8 cellular contexts compared by ENCODE assay signal in genomic region chr7:26398436-26399308, GRCh38.
DNase-seq lines count a peak whose midpoint lies in the region; ATAC-seq and TF ChIP-seq lines count a peak whose summit lies in the region.

No MANE protein-coding gene starts in this region.

- peak overlapping the region; percentile 56 to 60 for H3K9ac ChIP-seq in stomach smooth muscle (ENCODE audit: low read length in 2 of 2)

- POLR2A ChIA-PET in CD4-positive, alpha-beta T cell (lab: Charles Lee): interaction anchor here (0.6 kb wide), 1 partner anchor 1701 kb away, joined by 3 read pairs; no protein-coding TSS in a partner anchor
- POLR2A ChIA-PET in activated CD4-positive, alpha-beta memory T cell treated with anti-CD3 and anti-CD28 coated beads for 36 hours (lab: Charles Lee): no interaction called here

- H3K27ac Mint-ChIP-seq in CD4-positive, alpha-beta T cell: no peak overlapping the region
- peak overlapping the region; percentile 64 for H3K27ac Mint-ChIP-seq in activated CD4-positive, alpha-beta memory T cell treated with anti-CD3 and anti-CD28 coated beads for 36 hours

- H3K4me1 ChIP-seq in esophagus (ENCODE audit: control insufficient read depth in 2 of 2, insufficient read depth in 2 of 2, low read length in 1 of 2): peaks cover 0 to 7% of the 10 kb centered on the region in 2 donors
- peaks cover 13% of the 10 kb centered on the region for H3K4me1 ChIP-seq in stomach smooth muscle (ENCODE audit: control insufficient read depth, insufficient read depth, low read length)

- peak overlapping the region; percentile 87 for H3K4me3 Mint-ChIP-seq in CD4-positive, alpha-beta T cell
- H3K4me3 Mint-ChIP-seq in activated CD4-positive, alpha-beta memory T cell treated with anti-CD3 and anti-CD28 coated beads for 36 hours: peak overlapping the region; percentile 86

- H3K27ac ChIP-seq in CD4-positive, alpha-beta T cell (ENCODE audit: low read depth, low read length): no peak overlapping the region
- H3K27ac ChIP-seq in esophagus (ENCODE audit: low read depth in 2 of 2, low read length in 1 of 2) (peak overlapping the region; percentile 73 to 74), stomach smooth muscle (ENCODE audit: low read length) (no peak overlapping the region)

- TF ChIP-seq CTCF in CD4-positive, alpha-beta T cell (IDR thresholded peaks at IDR 0.05): no peak

- H3K9me3 ChIP-seq in CD4-positive, alpha-beta T cell (ENCODE audit: control insufficient read depth, low read length): no peaks in the 10 kb centered on the region
- H3K9me3 ChIP-seq in esophagus (ENCODE audit: control insufficient read depth in 2 of 2, insufficient read depth in 1 of 2, low read depth in 1 of 2, low read length in 1 of 2): no peaks in the 10 kb centered on the region
- no peaks in the 10 kb centered on the region for H3K9me3 ChIP-seq in stomach smooth muscle (ENCODE audit: control insufficient read depth in 2 of 2, low read length in 2 of 2)

- peaks cover 30% of the 10 kb centered on the region for H3K27me3 ChIP-seq in CD4-positive, alpha-beta T cell (ENCODE audit: control insufficient read depth, insufficient read depth, low read length)
- H3K27me3 ChIP-seq in esophagus (ENCODE audit: control insufficient read depth in 1 of 2, insufficient read depth in 2 of 2, low read length in 2 of 2) (peaks cover 0 to 2% of the 10 kb centered on the region in 2 donors), stomach smooth muscle (ENCODE audit: control insufficient read depth in 1 of 2, insufficient read depth in 2 of 2, low read length in 2 of 2) (peaks cover 0 to 3% of the 10 kb centered on the region in 2 donors)

- CTCF ChIA-PET in CD4-positive, alpha-beta T cell (lab: Charles Lee): no interaction called here
- CTCF ChIA-PET in activated CD4-positive, alpha-beta memory T cell treated with anti-CD3 and anti-CD28 coated beads for 36 hours (lab: Charles Lee): interaction anchor here (0.6 to 3.3 kb wide), 6 partner anchors 10 to 506 kb away, joined by 3 to 13 read pairs (median 3); no protein-coding TSS in a partner anchor

- intact Hi-C loops in CD4-positive, alpha-beta T cell (cut with DNase I, micrococcal nuclease): no loop called here
- intact Hi-C loops in activated CD4-positive, alpha-beta memory T cell treated with anti-CD3 and anti-CD28 coated beads for 36 hours (cut with micrococcal nuclease): loop anchor here (1.0 kb wide), 3 partner anchors 17 to 466 kb away; partner anchors contain the start of gene SKAP2

- no peak for ATAC-seq in CD4-positive, alpha-beta T cell (ENCODE audit: poor library complexity)
- peak; percentile 85 for ATAC-seq in GM19025 (IDR thresholded peaks at IDR 0.05; ENCODE audit: low read depth, unreplicated experiment)
- ATAC-seq in HG03108 (IDR thresholded peaks at IDR 0.05; ENCODE audit: unreplicated experiment): peak; percentile 87

- peaks cover 11% of the 10 kb centered on the region for H3K4me1 Mint-ChIP-seq in CD4-positive, alpha-beta T cell (ENCODE audit: low read depth)
- peaks cover 13% of the 10 kb centered on the region for H3K4me1 Mint-ChIP-seq in activated CD4-positive, alpha-beta memory T cell treated with anti-CD3 and anti-CD28 coated beads for 36 hours (ENCODE audit: low read depth)

- no peak for DNase-seq in CD4-positive, alpha-beta T cell
- DNase-seq in NCI-H2227 treated with DMSO at 0.1 percent for 48 hours (lab: John Stamatoyannopoulos, UW): peak; percentile 85
- peak; percentile 70 for DNase-seq in activated CD4-positive, alpha-beta memory T cell treated with anti-CD3 and anti-CD28 coated beads for 36 hours
- peak; percentile 42 for DNase-seq in mucosa of gallbladder (ENCODE audit: low spot score)

- no peaks in the 10 kb centered on the region for H3K9me3 Mint-ChIP-seq in CD4-positive, alpha-beta T cell
- no peaks in the 10 kb centered on the region for H3K9me3 Mint-ChIP-seq in activated CD4-positive, alpha-beta memory T cell treated with anti-CD3 and anti-CD28 coated beads for 36 hours

- H3K36me3 ChIP-seq in esophagus (ENCODE audit: control insufficient read depth in 2 of 2, insufficient read depth in 2 of 2, low read length in 1 of 2) (no peaks in the 10 kb centered on the region), stomach smooth muscle (ENCODE audit: control insufficient read depth in 2 of 2, insufficient read depth in 2 of 2, low read length in 2 of 2) (no peaks in the 10 kb centered on the region)

- peak overlapping the region; percentile 66 to 71 for H3K4me3 ChIP-seq in esophagus (ENCODE audit: low read depth in 1 of 2, low read length in 2 of 2)
- peak overlapping the region; percentile 78 to 84 for H3K4me3 ChIP-seq in stomach smooth muscle (ENCODE audit: low read length in 2 of 2)

- H3K36me3 Mint-ChIP-seq in CD4-positive, alpha-beta T cell (ENCODE audit: low read depth): no peaks in the 10 kb centered on the region
- no peaks in the 10 kb centered on the region for H3K36me3 Mint-ChIP-seq in activated CD4-positive, alpha-beta memory T cell treated with anti-CD3 and anti-CD28 coated beads for 36 hours

- H3K27me3 Mint-ChIP-seq in CD4-positive, alpha-beta T cell: peaks cover 65% of the 10 kb centered on the region
- H3K27me3 Mint-ChIP-seq in activated CD4-positive, alpha-beta memory T cell treated with anti-CD3 and anti-CD28 coated beads for 36 hours: peaks cover 44% of the 10 kb centered on the region

- 0 to 1% methylated on average over 74 to 86 of the region's 86 CpGs for WGBS in esophagus, 2 donors

Comparison
In these comparisons a context has a peak if more than half of its experiments do, and no peak if none do; other contexts are left out.
1. DNase-seq: peak in NCI-H2227 treated with DMSO at 0.1 percent for 48 hours (single experiment), activated CD4-positive, alpha-beta memory T cell treated with anti-CD3 and anti-CD28 coated beads for 36 hours (single experiment) and mucosa of gallbladder (single experiment); none in CD4-positive, alpha-beta T cell (0 of 10).
2. H3K27ac ChIP-seq: peak in esophagus (2 of 2); none in CD4-positive, alpha-beta T cell (single experiment) and stomach smooth muscle (single experiment).